35 cellular contexts compared by ENCODE assay signal in genomic region chr12:55172686-55173085, GRCh38. TPM values are rescaled to one million over a fixed set of nuclear protein-coding genes. Genes with fewer than 3 reads are reported as not detected.
"Had no signal": no experiment of that assay in that cellular context is flagged by ENCODE, and none has a peak within 500 bp of the region (broad histone marks: within the 10 kb centered on the region; RNA-seq: fewer than 3 reads in every experiment).

No MANE protein-coding gene starts in this region.

- ATAC-seq: effector memory CD8-positive, alpha-beta T cell; esophagus mucosa; gastroesophageal sphincter; heart right ventricle; left lobe of liver; mucosa of descending colon; natural killer cell treated with Interleukin-12 subunit alpha and Interleukin-12 subunit beta and Interleukin-15 and Interleukin-18, amount 100 ng/mL, for 72 hours; sciatic nerve; stimulated activated effector memory CD8-positive, alpha-beta T cell treated with anti-CD3 and anti-CD28 coated beads, Interleukin-12 subunit alpha, Interleukin-12 subunit beta, amount 100 ng/mL, for 72 hours had no signal

- H3K4me1 ChIP-seq: gastroesophageal sphincter, heart right ventricle, prostate gland, right atrium auricular region, stomach, thyroid gland, vagina had no signal

- H3K27ac ChIP-seq: coronary artery, gastroesophageal sphincter, heart right ventricle, prostate gland, right atrium auricular region, stomach, thyroid gland, vagina had no signal

- H3K27me3 ChIP-seq: gastroesophageal sphincter, heart right ventricle, right atrium auricular region, stomach, thyroid gland, vagina had no signal

- H3K36me3 ChIP-seq: gastroesophageal sphincter, heart right ventricle, prostate gland, right atrium auricular region, stomach, thyroid gland, vagina had no signal

- H3K9me3 ChIP-seq: gastroesophageal sphincter, heart right ventricle, mucosa of descending colon, prostate gland, right atrium auricular region, stomach, thyroid gland, vagina had no signal

- DNase-seq: dermis blood vessel endothelial cell; effector memory CD8-positive, alpha-beta T cell; foreskin fibroblast; glutamatergic neuron; heart right ventricle; hippocampal formation; mesenchymal stem cell; mucosa of descending colon; naive B cell; nucleus accumbens; stimulated activated CD4-positive, alpha-beta T cell treated with anti-CD3 and anti-CD28 coated beads, Interleukin-2, amount 100 ng/mL, for 24 hours; stimulated activated CD4-positive, alpha-beta T cell treated with anti-CD3 and anti-CD28 coated beads, Interleukin-4, amount 100 ng/mL, for 24 hours; stimulated activated naive CD4-positive, alpha-beta T cell treated with Interleukin-2 at 50 U/mL for 16 hours; stomach; thyroid gland; trophoblast cell had no signal

- H3K4me3 ChIP-seq: coronary artery, gastroesophageal sphincter, heart right ventricle, lung, mucosa of descending colon, prostate gland, right atrium auricular region, stomach, thyroid gland, vagina had no signal

RNA-seq across cellular contexts. Expression of gene OR9K2, which starts 46.5 kb away (rescaled TPM):
- total RNA-seq: dermis blood vessel endothelial cell; esophagus mucosa; gastroesophageal sphincter; heart right ventricle; left lobe of liver; liver; lung; mesothelial cell of epicardium; mucosa of descending colon; natural killer cell treated with Interleukin-12 subunit alpha and Interleukin-12 subunit beta and Interleukin-15 and Interleukin-18, amount 100 ng/mL, for 72 hours; neural crest cell; osteocyte; prostate gland; right atrium auricular region; sciatic nerve; skeletal muscle tissue; stomach; subcutaneous adipose tissue; temporal lobe; thyroid gland; ureter; vagina had no signal
- polyA plus RNA-seq: heart right ventricle, liver, lung, stomach had no signal

RNA-seq across cellular contexts. Expression of gene OR10A7, which starts 48.1 kb away (rescaled TPM):
- total RNA-seq: dermis blood vessel endothelial cell; esophagus mucosa; gastroesophageal sphincter; heart right ventricle; left lobe of liver; liver; lung; mesothelial cell of epicardium; mucosa of descending colon; natural killer cell treated with Interleukin-12 subunit alpha and Interleukin-12 subunit beta and Interleukin-15 and Interleukin-18, amount 100 ng/mL, for 72 hours; neural crest cell; osteocyte; prostate gland; right atrium auricular region; sciatic nerve; skeletal muscle tissue; stomach; subcutaneous adipose tissue; temporal lobe; thyroid gland; ureter; vagina had no signal
- polyA plus RNA-seq: heart right ventricle, liver, lung, stomach had no signal
